Comparison of ENCODE assay signal across 17 cellular contexts in genomic region chr1:243335297-243335696, GRCh38.
DNase-seq lines count a peak whose midpoint lies in the region; ATAC-seq, FAIRE-seq and TF ChIP-seq lines count a peak whose summit lies in the region.
"Had no signal": no experiment of that assay in that cellular context is flagged by ENCODE, and none has a peak within 500 bp of the region (broad histone marks: within the 10 kb centered on the region; RNA-seq: fewer than 3 reads in every experiment).

No MANE protein-coding gene starts in this region.

- no peak overlapping the region for H3K4me2 ChIP-seq in endothelial cell of umbilical vein (ENCODE audit: insufficient read depth, low read length)

- ATAC-seq in T-helper 17 cell (no peak), HG03457 (IDR thresholded peaks at IDR 0.05; ENCODE audit: unreplicated experiment) (no peak)

- H3K27ac Mint-ChIP-seq in HFFc6 (no peak overlapping the region), T-helper 17 cell (peak overlapping the region; percentile 5)
- H3K27ac Mint-ChIP-seq: B cell; CD4-positive, alpha-beta T cell; H9 had no signal

- WGBS in thyroid gland, 2 donors, result 56 to 63% methylated on average over 3 of the region's 3 CpGs

- BruUV-seq in endothelial cell of umbilical vein (replicated peaks; lab: Mats Ljungman, UMichigan), result no TSS peak

- peaks cover 28% of the 10 kb centered on the region for H3K4me1 Mint-ChIP-seq in HFFc6 (ENCODE audit: low read depth)
- peaks cover 16% of the 10 kb centered on the region for H3K4me1 Mint-ChIP-seq in T-helper 17 cell

- dilution Hi-C loops in endothelial cell of umbilical vein (cut with MboI; ENCODE audit: extremely low pct_ligation_motif_present, low sequenced_read_pairs), result no loop called here

- H3K4me3 ChIP-seq in endothelial cell of umbilical vein (replicated peaks in 1 of 3; ENCODE audit: insufficient read depth in 1 of 3, low read depth in 1 of 3, low read length in 3 of 3), result no peak overlapping the region
- H3K4me3 ChIP-seq in thyroid gland (replicated peaks in 1 of 3), result no peak overlapping the region

- H3K79me2 ChIP-seq in endothelial cell of umbilical vein (ENCODE audit: control insufficient read depth, insufficient read depth, low read length), result no peaks in the 10 kb centered on the region

- peaks cover 51% of the 10 kb centered on the region for H3K36me3 Mint-ChIP-seq in HFFc6 (ENCODE audit: low read depth)
- peaks cover 35% of the 10 kb centered on the region for H3K36me3 Mint-ChIP-seq in T-helper 17 cell (ENCODE audit: low read depth)

- peaks cover 4% of the 10 kb centered on the region for H3K4me1 ChIP-seq in endothelial cell of umbilical vein (ENCODE audit: control insufficient read depth, extremely low read depth, insufficient read depth, low read length)
- H3K4me1 ChIP-seq in thyroid gland, result peaks cover 0 to 8% of the 10 kb centered on the region in 2 donors

- H3K9ac ChIP-seq in endothelial cell of umbilical vein (replicated peaks; ENCODE audit: extremely low read depth, insufficient read depth, low read length), result no peak overlapping the region

- H3K27ac ChIP-seq in endothelial cell of umbilical vein (ENCODE audit: insufficient read depth, low read depth, low read length), result no peak overlapping the region
- no peak overlapping the region for H3K27ac ChIP-seq in thyroid gland
- no peak overlapping the region for H3K27ac ChIP-seq in caudate nucleus (ENCODE audit: low read depth, low read length)

- no peaks in the 10 kb centered on the region for H3K27me3 ChIP-seq in endothelial cell of umbilical vein (ENCODE audit: control insufficient read depth in 2 of 2, insufficient read depth in 2 of 2, low read length in 2 of 2)
- H3K27me3 ChIP-seq in thyroid gland, result no peaks in the 10 kb centered on the region

- no peaks in the 10 kb centered on the region for H3K9me3 Mint-ChIP-seq in HFFc6
- H3K9me3 Mint-ChIP-seq: CD4-positive, alpha-beta T cell; H9 had no signal

- no peaks in the 10 kb centered on the region for H3K9me1 ChIP-seq in endothelial cell of umbilical vein (replicated peaks; ENCODE audit: control insufficient read depth, extremely low read depth, insufficient read depth, low read length)

- FAIRE-seq in endothelial cell of umbilical vein (lab: Jason Lieb, UNC) (no peak), urothelium cell line (lab: Jason Lieb, UNC) (no peak)
- FAIRE-seq: A204.1, G401.6, GM12891 had no signal

- H4K20me1 ChIP-seq in endothelial cell of umbilical vein (replicated peaks; ENCODE audit: control insufficient read depth, extremely low read depth, insufficient read depth, low read length), result no peaks in the 10 kb centered on the region

- H3K27me3 Mint-ChIP-seq in HFFc6 (ENCODE audit: insufficient read depth) (no peaks in the 10 kb centered on the region; the same call in 1 of the 2 replicates), T-helper 17 cell (no peaks in the 10 kb centered on the region)
- H3K27me3 Mint-ChIP-seq: B cell; CD4-positive, alpha-beta T cell had no signal

- CTCF ChIA-PET in endothelial cell of umbilical vein (lab: Charles Lee), result interaction anchor here (2.0 kb wide), 1 partner anchor 8 kb away, joined by 10 read pairs; no protein-coding TSS in a partner anchor

- intact Hi-C loops in endothelial cell of umbilical vein (cut with micrococcal nuclease), result no loop called here
- intact Hi-C loops in thyroid gland (cut with DNase I), result no loop called here

- no peak for TF ChIP-seq CTCF in HFFc6 (IDR thresholded peaks at IDR 0.05)
- no peak for TF ChIP-seq CTCF in endothelial cell of umbilical vein (IDR thresholded peaks at IDR 0.05; ENCODE audit: extremely low read depth in 1 of 2, insufficient read depth in 1 of 2, low read depth in 1 of 2, low read length in 2 of 2)
- TF ChIP-seq CTCF in thyroid gland (IDR thresholded peaks at IDR 0.05), result no peak

- POLR2A ChIA-PET in endothelial cell of umbilical vein (lab: Charles Lee), result no interaction called here

- DNase-seq in HFFc6 (peak; percentile 21), T-helper 17 cell (no peak), endothelial cell of umbilical vein (ENCODE audit: low read depth, low spot score) (peak; percentile 46), thyroid gland (peak; percentile 55 to 67), caudate nucleus (lab: John Stamatoyannopoulos, UW) (no peak), urothelium cell line (ENCODE audit: low spot score) (no peak)
- DNase-seq: C1 segment of cervical spinal cord; Calu3; CD4-positive, alpha-beta T cell; DMS 273 treated with DMSO at 0.1 percent for 48 hours; GOT3; H9 had no signal

- H3K4me3 Mint-ChIP-seq in HFFc6 (no peak overlapping the region), T-helper 17 cell (no peak overlapping the region)
- H3K4me3 Mint-ChIP-seq: B cell; CD4-positive, alpha-beta T cell; H9 had no signal

- H3K36me3 ChIP-seq in endothelial cell of umbilical vein (ENCODE audit: control insufficient read depth in 2 of 2, extremely low read depth in 1 of 2, insufficient read depth in 2 of 2, low read length in 2 of 2) (peaks cover 3 to 6% of the 10 kb centered on the region in 2 experiments), thyroid gland (peaks cover 13 to 14% of the 10 kb centered on the region in 2 donors)

- H3K9me3 ChIP-seq in T-helper 17 cell (ENCODE audit: control insufficient read depth, low read length, poor library complexity, severe bottlenecking) (no peaks in the 10 kb centered on the region), endothelial cell of umbilical vein (replicated peaks; ENCODE audit: control insufficient read depth, insufficient read depth, low read length) (no peaks in the 10 kb centered on the region), thyroid gland (no peaks in the 10 kb centered on the region)

- no peak overlapping the region for H2AFZ ChIP-seq in endothelial cell of umbilical vein (ENCODE audit: low read depth, low read length)

- TF ChIP-seq POLR2A in endothelial cell of umbilical vein (IDR thresholded peaks at IDR 0.05; ENCODE audit: low read depth, low read length), result no peak
- TF ChIP-seq POLR2A in thyroid gland (IDR thresholded peaks at IDR 0.05), result no peak

TF ChIP-seq in endothelial cell of umbilical vein, 7 proteins besides CTCF, POLR2A, EP300 and RAD21:
- TF ChIP-seq MYC (IDR thresholded peaks at IDR 0.05; ENCODE audit: low read depth, low read length) (no peak), POLR2AphosphoS5 (IDR thresholded peaks at IDR 0.05; ENCODE audit: insufficient read depth, low read depth, low read length) (no peak), GATA2 (IDR thresholded peaks at IDR 0.05; ENCODE audit: insufficient read depth, insufficient read length, low read depth, low read length) (peak; percentile 11), JUN (IDR thresholded peaks at IDR 0.05; ENCODE audit: borderline replicate concordance, insufficient read depth, insufficient read length, low read depth) (no peak), MAX (IDR thresholded peaks at IDR 0.05; ENCODE audit: insufficient read depth, insufficient read length) (no peak), EZH2 (IDR thresholded peaks at IDR 0.05; ENCODE audit: borderline replicate concordance, low read depth, low read length, severe bottlenecking) (no peak)

Comparison
In these comparisons a context has a peak if more than half of its experiments do, and no peak if none do; other contexts are left out.
1. DNase-seq: peak in HFFc6 (single experiment), endothelial cell of umbilical vein (single experiment) and thyroid gland (2 of 2); none in T-helper 17 cell (0 of 3), caudate nucleus (0 of 61) and urothelium cell line (single experiment).